In the genomic region with DNA sequence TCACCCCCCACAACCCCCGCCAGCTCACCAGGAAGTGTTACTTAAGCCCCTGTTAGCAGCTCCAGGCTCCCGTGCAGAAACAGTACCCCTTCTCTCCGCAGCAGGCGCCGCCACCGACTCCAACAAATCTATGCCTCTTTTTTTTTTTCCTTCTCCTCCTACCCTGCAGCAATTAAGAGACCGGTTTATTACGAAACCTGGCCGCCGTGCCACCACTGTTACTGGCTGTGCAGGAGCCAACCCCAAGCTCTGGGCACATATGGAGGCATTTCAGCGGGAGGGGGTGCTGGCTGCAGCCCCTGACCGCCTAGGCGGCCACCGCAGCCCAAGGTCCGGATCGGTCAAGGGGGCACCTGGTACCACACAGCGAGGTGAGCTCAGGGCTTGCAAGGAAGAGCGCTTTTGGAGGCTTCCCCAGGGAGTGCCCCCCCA, we compare ENCODE assay signal across 8 cellular contexts. TPM values are rescaled to one million over a fixed set of nuclear protein-coding genes. Genes with fewer than 3 reads are reported as not detected.
DNase-seq lines count a peak whose midpoint lies in the region; ATAC-seq, FAIRE-seq and TF ChIP-seq lines count a peak whose summit lies in the region.

No MANE protein-coding gene starts in this region.

- H3K4me3 ChIP-seq in astrocyte (ENCODE audit: insufficient read depth, low read depth, low read length) (peak overlapping the region; percentile 98), retinal pigment epithelial cell (ENCODE audit: low read length) (peak overlapping the region; percentile 100), SJCRH30 (no peak overlapping the region)

- H3K9me3 Mint-ChIP-seq in astrocyte (ENCODE audit: unreplicated experiment) = peaks cover 16% of the 10 kb centered on the region

- no peaks in the 10 kb centered on the region for H3K4me1 Mint-ChIP-seq in astrocyte (ENCODE audit: low read depth, unreplicated experiment)

- peaks cover 18% of the 10 kb centered on the region for H3K36me3 Mint-ChIP-seq in astrocyte (ENCODE audit: low read depth, unreplicated experiment)

- DNase-seq in Right ventricle myocardium inferior (ENCODE audit: missing footprints) = peak; percentile 85
- DNase-seq in cardiac septum (ENCODE audit: low spot score) = no peak
- peak; percentile 81 for DNase-seq in RPMI8226
- peak; percentile 57 for DNase-seq in astrocyte (ENCODE audit: low read depth)
- DNase-seq in hippocampal formation (lab: John Stamatoyannopoulos, UW) = peak; percentile 7 to 51
- DNase-seq in retinal pigment epithelial cell (ENCODE audit: low read depth) = no peak
- DNase-seq in SJCRH30 = no peak

- no peak for TF ChIP-seq CTCF in astrocyte (IDR thresholded peaks at IDR 0.05; ENCODE audit: insufficient read depth, low read depth, low read length)
- peak; percentile 21 for TF ChIP-seq CTCF in retinal pigment epithelial cell (conservative IDR thresholded peaks at IDR 0.05; ENCODE audit: low read depth, low read length)

- intact Hi-C loops in Right ventricle myocardium inferior (cut with DNase I) = no loop called here
- intact Hi-C loops in cardiac septum (cut with DNase I) = loop anchor here (1.0 kb wide), 1 partner anchor 63 kb away; no protein-coding TSS in a partner anchor

- peaks cover 34% of the 10 kb centered on the region for H4K20me1 ChIP-seq in astrocyte (ENCODE audit: insufficient read depth, low read length)

- peak overlapping the region; percentile 98 for H3K9ac ChIP-seq in astrocyte (ENCODE audit: low read length)

- H3K27me3 ChIP-seq in astrocyte (ENCODE audit: insufficient read depth, low read length) (no peaks in the 10 kb centered on the region), SJCRH30 (no peaks in the 10 kb centered on the region)

- peak overlapping the region; percentile 98 for H3K4me3 Mint-ChIP-seq in astrocyte (ENCODE audit: unreplicated experiment)

- H3K9me3 ChIP-seq in astrocyte (ENCODE audit: insufficient read depth, low read depth, low read length) (peaks cover 15% of the 10 kb centered on the region), SJCRH30 (replicated peaks) (no peaks in the 10 kb centered on the region)

- ATAC-seq in Right ventricle myocardium inferior = peak; percentile 1
- no peak for ATAC-seq in GM19035 (IDR thresholded peaks at IDR 0.05; ENCODE audit: unreplicated experiment)

- H3K79me2 ChIP-seq in astrocyte (ENCODE audit: insufficient read depth, low read length) = peaks cover 40% of the 10 kb centered on the region

- H3K27ac Mint-ChIP-seq in astrocyte (ENCODE audit: unreplicated experiment) = peak overlapping the region; percentile 97

- no peak for FAIRE-seq in astrocyte (lab: Jason Lieb, UNC)

- peaks cover 3% of the 10 kb centered on the region for H3K36me3 ChIP-seq in astrocyte (ENCODE audit: insufficient read depth, low read length)
- H3K36me3 ChIP-seq in SJCRH30 = no peaks in the 10 kb centered on the region

- no peaks in the 10 kb centered on the region for H3K27me3 Mint-ChIP-seq in astrocyte (ENCODE audit: low read depth, unreplicated experiment)

- H3K4me1 ChIP-seq in astrocyte (ENCODE audit: insufficient read depth, low read length) = peaks cover 10% of the 10 kb centered on the region
- no peaks in the 10 kb centered on the region for H3K4me1 ChIP-seq in SJCRH30

- peak overlapping the region; percentile 93 for H3K4me2 ChIP-seq in astrocyte (ENCODE audit: low read length)

- no peak overlapping the region for H2AFZ ChIP-seq in astrocyte (ENCODE audit: low read depth, low read length)

- H3K27ac ChIP-seq in astrocyte (ENCODE audit: low read depth, low read length) = peak overlapping the region; percentile 95
- no peak overlapping the region for H3K27ac ChIP-seq in SJCRH30

RNA-seq across cellular contexts. Expression of a gene that starts 2.4 kb away (rescaled TPM):
- total RNA-seq in Right ventricle myocardium inferior (39.8 TPM), cardiac septum (54.4 TPM), astrocyte (161 and 190 TPM in 2 replicates)
- 2.6 and 2.8 TPM in 2 replicates for total RNA-seq in SJCRH30 (2014; rRNA removed; shearing (Covaris generic))

RNA-seq across cellular contexts. Expression of a gene that starts 21.6 kb away (rescaled TPM):
- total RNA-seq in Right ventricle myocardium inferior (19.2 TPM), cardiac septum (13.2 TPM), astrocyte (64.0 and 72.1 TPM in 2 replicates)
- 152 and 160 TPM in 2 replicates for total RNA-seq in SJCRH30 (2014; rRNA removed; shearing (Covaris generic))

RNA-seq across cellular contexts. Expression of a gene that starts 51.0 kb away (rescaled TPM):
- total RNA-seq in Right ventricle myocardium inferior = 86.9 TPM
- 57.3 TPM for total RNA-seq in cardiac septum
- 93.4 and 105 TPM in 2 replicates for total RNA-seq in astrocyte
- 35.7 and 49.3 TPM in 2 replicates for total RNA-seq in SJCRH30 (2014; rRNA removed; shearing (Covaris generic))

Comparison
In these comparisons a context has a peak if more than half of its experiments do, and no peak if none do; other contexts are left out.
1. DNase-seq: peak in Right ventricle myocardium inferior (single experiment), RPMI8226 (single experiment), astrocyte (single experiment) and hippocampal formation (2 of 2); none in cardiac septum (single experiment), retinal pigment epithelial cell (single experiment) and SJCRH30 (0 of 2).
2. RNA of a gene that starts 2.4 kb away (total RNA-seq): 161 to 190 TPM in astrocyte, 54.4 TPM in cardiac septum (single experiment) and 39.8 TPM in Right ventricle myocardium inferior (single experiment); 2.6 to 2.8 TPM in SJCRH30; every median in the first group is over 10 times any median in the second.